ENCODE assay signal across 8 cellular contexts in genomic region chr14:89956294-89957009, GRCh38. TPM values are rescaled to one million over a fixed set of nuclear protein-coding genes. Genes with fewer than 3 reads are reported as not detected.
DNase-seq lines count a peak whose midpoint lies in the region; ATAC-seq and TF ChIP-seq lines count a peak whose summit lies in the region.

No MANE protein-coding gene starts in this region.

- H3K4me3 Mint-ChIP-seq in CD4-positive, alpha-beta T cell: peak overlapping the region; percentile 98
- peak overlapping the region; percentile 89 for H3K4me3 Mint-ChIP-seq in activated T-helper 2 cell treated with anti-CD3 and anti-CD28 coated beads, Interferon-gamma antibody, Interleukin-2, Interleukin-4, amounts not matched to agents 10 μg/mL and 5 μg/mL and 100 μg/mL, durations not matched to agents 14 hours and 24 hours and 36 hours (ENCODE audit: low read depth)

- H3K36me3 Mint-ChIP-seq in CD4-positive, alpha-beta T cell (ENCODE audit: low read depth): peaks cover 52% of the 10 kb centered on the region
- H3K36me3 Mint-ChIP-seq in activated T-helper 2 cell treated with anti-CD3 and anti-CD28 coated beads, Interferon-gamma antibody, Interleukin-2, Interleukin-4, amounts not matched to agents 10 μg/mL and 5 μg/mL and 100 μg/mL, durations not matched to agents 14 hours and 24 hours and 36 hours (ENCODE audit: low read depth): peaks cover 49% of the 10 kb centered on the region

- intact Hi-C loops in CD4-positive, alpha-beta T cell (cut with DNase I, micrococcal nuclease): loop anchor here (2.0 to 10.0 kb wide), 10 partner anchors 300 to 1392 kb away; partner anchors contain the start of genes PSMC1 (in 2 of the 2), FOXN3 (in 1 of the 2), NRDE2 (in 1 of the 2) and TTC8 (in 1 of the 2)
- intact Hi-C loops in activated T-helper 2 cell treated with anti-CD3 and anti-CD28 coated beads, Interferon-gamma antibody, Interleukin-2, Interleukin-4, amounts not matched to agents 10 μg/mL and 5 μg/mL and 100 μg/mL, durations not matched to agents 14 hours and 24 hours and 36 hours (cut with micrococcal nuclease): loop anchor here (2.0 to 10.0 kb wide), 8 partner anchors 48 to 1392 kb away; partner anchors contain the start of genes PSMC1, RPS6KA5 and ZC3H14
- intact Hi-C loops in testis (cut with DNase I; ENCODE audit: low total_unique reads): no loop called here

- peaks cover 60% of the 10 kb centered on the region for H3K4me1 Mint-ChIP-seq in CD4-positive, alpha-beta T cell (ENCODE audit: low read depth)
- H3K4me1 Mint-ChIP-seq in activated T-helper 2 cell treated with anti-CD3 and anti-CD28 coated beads, Interferon-gamma antibody, Interleukin-2, Interleukin-4, amounts not matched to agents 10 μg/mL and 5 μg/mL and 100 μg/mL, durations not matched to agents 14 hours and 24 hours and 36 hours (ENCODE audit: low read depth): peaks cover 60% of the 10 kb centered on the region

- H3K9me3 ChIP-seq in CD4-positive, alpha-beta T cell (ENCODE audit: control insufficient read depth, low read length): no peaks in the 10 kb centered on the region
- H3K9me3 ChIP-seq in testis: no peaks in the 10 kb centered on the region

- ATAC-seq in CD4-positive, alpha-beta T cell (ENCODE audit: poor library complexity): peak; percentile 49
- ATAC-seq in GM19467 (IDR thresholded peaks at IDR 0.05; ENCODE audit: unreplicated experiment): peak; percentile 33

- POLR2A ChIA-PET in CD4-positive, alpha-beta T cell (lab: Charles Lee): interaction anchor here (0.7 to 2.2 kb wide), 8 partner anchors 8 to 802 kb away, joined by 3 to 16 read pairs (median 6); partner anchors contain the start of gene PSMC1

- peak; percentile 56 to 80 (median 72) for DNase-seq in CD4-positive, alpha-beta T cell
- peak; percentile 83 for DNase-seq in HS-27A (ENCODE audit: low read depth)
- peak; percentile 92 for DNase-seq in RKO (ENCODE audit: low spot score)
- DNase-seq in activated T-helper 2 cell treated with anti-CD3 and anti-CD28 coated beads, Interferon-gamma antibody, Interleukin-2, Interleukin-4, amounts not matched to agents 10 μg/mL and 5 μg/mL and 100 μg/mL, durations not matched to agents 14 hours and 24 hours and 36 hours (ENCODE audit: low spot score): peak; percentile 77
- DNase-seq in foreskin fibroblast: peak; percentile 94 to 96
- DNase-seq in occipital lobe (lab: John Stamatoyannopoulos, UW): peak; percentile 42
- peak; percentile 41 for DNase-seq in testis

- H3K27ac ChIP-seq in CD4-positive, alpha-beta T cell (ENCODE audit: low read depth, low read length): peak overlapping the region; percentile 97
- peak overlapping the region; percentile 74 to 86 for H3K27ac ChIP-seq in testis

- H3K36me3 ChIP-seq in testis (ENCODE audit: low read depth, missing control alignments): no peaks in the 10 kb centered on the region

- H3K4me1 ChIP-seq in testis: peaks cover 7% of the 10 kb centered on the region

- peak overlapping the region; percentile 99 for H3K27ac Mint-ChIP-seq in CD4-positive, alpha-beta T cell
- peak overlapping the region; percentile 97 for H3K27ac Mint-ChIP-seq in activated T-helper 2 cell treated with anti-CD3 and anti-CD28 coated beads, Interferon-gamma antibody, Interleukin-2, Interleukin-4, amounts not matched to agents 10 μg/mL and 5 μg/mL and 100 μg/mL, durations not matched to agents 14 hours and 24 hours and 36 hours

- TF ChIP-seq POLR2A in testis (IDR thresholded peaks at IDR 0.05): no peak

- CTCF ChIA-PET in CD4-positive, alpha-beta T cell (lab: Charles Lee): interaction anchor here (2.8 to 3.5 kb wide), 2 partner anchors 17 kb away, joined by 14 to 21 read pairs; no protein-coding TSS in a partner anchor

- 12% methylated on average over 26 to 38 of the region's 38 CpGs for WGBS in testis, 2 donors

- no peak for TF ChIP-seq CTCF in CD4-positive, alpha-beta T cell (IDR thresholded peaks at IDR 0.05)
- TF ChIP-seq CTCF in foreskin fibroblast (IDR thresholded peaks at IDR 0.05; ENCODE audit: low read depth, low read length) (no peak), testis (IDR thresholded peaks at IDR 0.05) (no peak)

- H3K27me3 Mint-ChIP-seq in CD4-positive, alpha-beta T cell: no peaks in the 10 kb centered on the region
- no peaks in the 10 kb centered on the region for H3K27me3 Mint-ChIP-seq in activated T-helper 2 cell treated with anti-CD3 and anti-CD28 coated beads, Interferon-gamma antibody, Interleukin-2, Interleukin-4, amounts not matched to agents 10 μg/mL and 5 μg/mL and 100 μg/mL, durations not matched to agents 14 hours and 24 hours and 36 hours (ENCODE audit: low read depth)

- no peaks in the 10 kb centered on the region for H3K9me3 Mint-ChIP-seq in CD4-positive, alpha-beta T cell
- H3K9me3 Mint-ChIP-seq in activated T-helper 2 cell treated with anti-CD3 and anti-CD28 coated beads, Interferon-gamma antibody, Interleukin-2, Interleukin-4, amounts not matched to agents 10 μg/mL and 5 μg/mL and 100 μg/mL, durations not matched to agents 14 hours and 24 hours and 36 hours: no peaks in the 10 kb centered on the region

- H3K4me3 ChIP-seq in foreskin fibroblast (ENCODE audit: low read depth in 1 of 2, low read length in 2 of 2) (peak overlapping the region; percentile 61 to 81), testis (peak overlapping the region; percentile 83 to 91)

- H3K27me3 ChIP-seq in CD4-positive, alpha-beta T cell (ENCODE audit: control insufficient read depth, insufficient read depth, low read length): no peaks in the 10 kb centered on the region
- no peaks in the 10 kb centered on the region for H3K27me3 ChIP-seq in testis

RNA-seq across cellular contexts. Expression of gene TDP1, which starts 0.7 kb away (rescaled TPM):
- total RNA-seq in CD4-positive, alpha-beta T cell: 10 to 100 TPM; 51.9 to 59.8 TPM
- total RNA-seq in activated T-helper 2 cell treated with anti-CD3 and anti-CD28 coated beads, Interferon-gamma antibody, Interleukin-2, Interleukin-4, amounts not matched to agents 10 μg/mL and 5 μg/mL and 100 μg/mL, durations not matched to agents 14 hours and 24 hours and 36 hours: 95.6 and 97.5 TPM in 2 replicates
- total RNA-seq in occipital lobe (23.7 TPM), testis (10 to 100 TPM; 37.0 to 43.1 TPM)
- polyA plus RNA-seq in testis (ENCODE audit: insufficient read depth, low read depth, low replicate concordance): 55.2 TPM

RNA-seq across cellular contexts. Expression of gene EFCAB11, which starts 1.9 kb away (rescaled TPM):
- under 1 TPM; 0.36 to 0.47 TPM for total RNA-seq in CD4-positive, alpha-beta T cell
- 7.1 and 9.0 TPM in 2 replicates for total RNA-seq in activated T-helper 2 cell treated with anti-CD3 and anti-CD28 coated beads, Interferon-gamma antibody, Interleukin-2, Interleukin-4, amounts not matched to agents 10 μg/mL and 5 μg/mL and 100 μg/mL, durations not matched to agents 14 hours and 24 hours and 36 hours
- total RNA-seq in occipital lobe (3.7 TPM), testis (10 to 100 TPM; 30.5 to 50.6 TPM)
- 78.3 TPM for polyA plus RNA-seq in testis (ENCODE audit: insufficient read depth, low read depth, low replicate concordance)

Comparison
In these comparisons a context has a peak if more than half of its experiments do, and no peak if none do; other contexts are left out.
1. Peak in every context shown above with its lines: DNase-seq, ATAC-seq, H3K4me3 ChIP-seq and H3K27ac ChIP-seq.
2. DNase-seq: peak in every context shown above with its lines; median percentile 95 in foreskin fibroblast; 92 in RKO; 83 in HS-27A; 77 in activated T-helper 2 cell treated with anti-CD3 and anti-CD28 coated beads, Interferon-gamma antibody, Interleukin-2, Interleukin-4, amounts not matched to agents 10 μg/mL and 5 μg/mL and 100 μg/mL, durations not matched to agents 14 hours and 24 hours and 36 hours; 72 in CD4-positive, alpha-beta T cell; 42 in occipital lobe; 41 in testis.